ENCODE assay signal across 5 cellular contexts in the genomic region with DNA sequence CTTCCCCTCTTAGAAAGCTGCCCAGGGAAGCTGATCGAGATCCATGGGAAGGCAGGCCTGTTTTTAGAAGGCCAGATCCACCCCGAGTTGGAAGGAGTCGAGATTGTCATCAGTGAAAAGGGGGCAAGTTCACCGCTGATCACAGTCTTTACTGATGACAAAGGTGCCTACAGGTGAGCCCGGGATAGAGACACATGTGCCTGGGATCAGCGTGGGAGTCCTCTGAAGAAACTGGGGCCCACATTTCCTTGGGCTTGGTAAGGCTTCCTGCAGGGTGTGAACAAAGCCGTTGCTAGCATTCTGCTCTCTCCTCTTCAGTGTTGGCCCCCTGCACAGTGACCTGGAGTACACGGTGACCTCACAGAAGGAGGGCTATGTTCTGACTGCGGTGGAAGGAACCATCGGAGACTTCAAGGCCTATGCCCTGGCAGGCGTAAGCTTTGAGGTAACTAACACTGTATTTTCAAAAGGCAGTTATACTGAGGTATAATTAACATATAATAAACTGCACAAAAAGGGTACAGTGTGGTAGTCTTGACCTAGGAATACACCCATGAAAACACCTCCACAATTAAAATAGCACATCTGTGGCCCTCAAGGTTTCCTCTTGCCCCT. TPM values are rescaled to one million over a fixed set of nuclear protein-coding genes. Genes with fewer than 3 reads are reported as not detected.
DNase-seq lines count a peak whose midpoint lies in the region; ATAC-seq and TF ChIP-seq lines count a peak whose summit lies in the region.
"Not testable (repeated sequence)": the region's sequence is repeated elsewhere in the genome, so short reads cannot be mapped to it uniquely, and the experiment has no call there.

No MANE protein-coding gene starts in this region.

- H3K4me3 Mint-ChIP-seq in GM23338, result not testable (repeated sequence)

- H3K4me3 ChIP-seq in GM23338, mucosa of descending colon, transverse colon: not testable (repeated sequence)

- peak; percentile 25; the same call in 2 of the 3 replicates for ATAC-seq in GM23338
- ATAC-seq in left colon, result peak; percentile 63
- peak; percentile 67 for ATAC-seq in mucosa of descending colon

- not testable (repeated sequence) for H3K79me2 ChIP-seq in GM23338 (replicated peaks; ENCODE audit: insufficient read depth)

- H3K4me1 ChIP-seq in GM23338 (ENCODE audit: insufficient read depth); mucosa of descending colon (ENCODE audit: low read depth); transverse colon: not testable (repeated sequence)

- H2AFZ ChIP-seq in GM23338, result not testable (repeated sequence)

- not testable (repeated sequence) for H3K4me1 Mint-ChIP-seq in GM23338

- peaks cover 17% of the 10 kb centered on the region; the same call in 2 of the 3 replicates for H3K36me3 Mint-ChIP-seq in GM23338 (ENCODE audit: low read depth)

- in situ Hi-C loops in transverse colon (cut with MboI; ENCODE audit: low pct_ligation_motif_present in 1 of 4, low pct_unique_long_range_greater_than_20kb in 1 of 4, low sequenced_read_pairs in 3 of 4), result not testable (repeated sequence)

- intact Hi-C loops in head of caudate nucleus (cut with DNase I); left colon (cut with DNase I, micrococcal nuclease); mucosa of descending colon (cut with DNase I, micrococcal nuclease); transverse colon (cut with DNase I; ENCODE audit: low total_unique reads): not testable (repeated sequence)

- not testable (repeated sequence) for H3K9me3 Mint-ChIP-seq in GM23338

- H3K9me2 ChIP-seq in GM23338 (ENCODE audit: insufficient read depth), result not testable (repeated sequence)

- H3K9me3 ChIP-seq in mucosa of descending colon, transverse colon: not testable (repeated sequence)

- not testable (repeated sequence) for H3K27ac ChIP-seq in GM23338 (ENCODE audit: low read depth)
- peak overlapping the region; percentile 31 to 53 (median 42) for H3K27ac ChIP-seq in transverse colon

- not testable (repeated sequence) for TF ChIP-seq CTCF in GM23338 (conservative IDR thresholded peaks at IDR 0.05; ENCODE audit: low read depth in 2 of 2); mucosa of descending colon (IDR thresholded peaks at IDR 0.05); transverse colon (IDR thresholded peaks at IDR 0.05)

- not testable (repeated sequence) for H3K36me3 ChIP-seq in GM23338 (ENCODE audit: insufficient read depth); mucosa of descending colon (ENCODE audit: low read depth); transverse colon

- DNase-seq in GM23338 (ENCODE audit: low spot score); left colon: not testable (repeated sequence)
- DNase-seq in head of caudate nucleus (peak in 24 of 42 donors; percentile 12 to 67 (median 38)), mucosa of descending colon (peak in 1 of 3 donors; percentile 32), transverse colon (peak; percentile 9)

- TF ChIP-seq POLR2A in transverse colon (IDR thresholded peaks at IDR 0.05), result not testable (repeated sequence)

- not testable (repeated sequence) for H4K20me1 ChIP-seq in GM23338 (replicated peaks; ENCODE audit: insufficient read depth)

- H3K4me2 ChIP-seq in GM23338, result not testable (repeated sequence)

- not testable (repeated sequence) for H3K27me3 ChIP-seq in GM23338 (ENCODE audit: insufficient read depth); transverse colon

- TF ChIP-seq EP300 in transverse colon (IDR thresholded peaks at IDR 0.05; ENCODE audit: low read depth), result not testable (repeated sequence)

- WGBS in transverse colon (ENCODE audit: low coverage in 1 of 2), 2 donors, result 47 to 70% methylated on average over 2 to 8 of the region's 11 CpGs

- H3F3A ChIP-seq in GM23338 (replicated peaks; ENCODE audit: low read depth), result not testable (repeated sequence)

- H3K27me3 Mint-ChIP-seq in GM23338 (ENCODE audit: insufficient read depth, low read depth, poor library complexity), result not testable (repeated sequence)

- not testable (repeated sequence) for H3K27ac Mint-ChIP-seq in GM23338

RNA-seq across cellular contexts. Expression of gene NOMO1, which starts 42.9 kb away (rescaled TPM):
- 95.6 and 145 TPM in 2 replicates for total RNA-seq in GM23338 (2014; rRNA removed; shearing (Covaris generic))
- 53.7 and 55.0 TPM in 2 replicates for polyA plus RNA-seq in GM23338 (2016; fragmentation: Nextera tagmentation; extraction: Ambion mirVana)
- total RNA-seq in left colon (10 to 100 TPM; 82.1 to 85.3 TPM), mucosa of descending colon (10 to 100 TPM; 78.4 to 93.1 (median 82.5) TPM), transverse colon (10 to 100 TPM; 14.5 to 56.5 (median 43.3) TPM)
